1 cellular context compared by ENCODE assay signal in genomic region chr4:24266951-24267577, GRCh38.
TF ChIP-seq lines count a peak whose summit lies in the region.

No MANE protein-coding gene starts in this region.

TF ChIP-seq in GM23338, 12 proteins besides CTCF, POLR2A, EP300 and RAD21 (continued from another document):
- TF ChIP-seq, protein P1, sequence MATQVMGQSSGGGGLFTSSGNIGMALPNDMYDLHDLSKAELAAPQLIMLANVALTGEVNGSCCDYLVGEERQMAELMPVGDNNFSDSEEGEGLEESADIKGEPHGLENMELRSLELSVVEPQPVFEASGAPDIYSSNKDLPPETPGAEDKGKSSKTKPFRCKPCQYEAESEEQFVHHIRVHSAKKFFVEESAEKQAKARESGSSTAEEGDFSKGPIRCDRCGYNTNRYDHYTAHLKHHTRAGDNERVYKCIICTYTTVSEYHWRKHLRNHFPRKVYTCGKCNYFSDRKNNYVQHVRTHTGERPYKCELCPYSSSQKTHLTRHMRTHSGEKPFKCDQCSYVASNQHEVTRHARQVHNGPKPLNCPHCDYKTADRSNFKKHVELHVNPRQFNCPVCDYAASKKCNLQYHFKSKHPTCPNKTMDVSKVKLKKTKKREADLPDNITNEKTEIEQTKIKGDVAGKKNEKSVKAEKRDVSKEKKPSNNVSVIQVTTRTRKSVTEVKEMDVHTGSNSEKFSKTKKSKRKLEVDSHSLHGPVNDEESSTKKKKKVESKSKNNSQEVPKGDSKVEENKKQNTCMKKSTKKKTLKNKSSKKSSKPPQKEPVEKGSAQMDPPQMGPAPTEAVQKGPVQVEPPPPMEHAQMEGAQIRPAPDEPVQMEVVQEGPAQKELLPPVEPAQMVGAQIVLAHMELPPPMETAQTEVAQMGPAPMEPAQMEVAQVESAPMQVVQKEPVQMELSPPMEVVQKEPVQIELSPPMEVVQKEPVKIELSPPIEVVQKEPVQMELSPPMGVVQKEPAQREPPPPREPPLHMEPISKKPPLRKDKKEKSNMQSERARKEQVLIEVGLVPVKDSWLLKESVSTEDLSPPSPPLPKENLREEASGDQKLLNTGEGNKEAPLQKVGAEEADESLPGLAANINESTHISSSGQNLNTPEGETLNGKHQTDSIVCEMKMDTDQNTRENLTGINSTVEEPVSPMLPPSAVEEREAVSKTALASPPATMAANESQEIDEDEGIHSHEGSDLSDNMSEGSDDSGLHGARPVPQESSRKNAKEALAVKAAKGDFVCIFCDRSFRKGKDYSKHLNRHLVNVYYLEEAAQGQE (IDR thresholded peaks at IDR 0.05; ENCODE audit: unreplicated experiment): no peak
- TF ChIP-seq STAT1 (IDR thresholded peaks at IDR 0.05; ENCODE audit: unreplicated experiment) (no peak), EZH2phosphoT487 (IDR thresholded peaks at IDR 0.05; ENCODE audit: unreplicated experiment) (no peak), CREB1 (CRISPR knock-in tag; IDR thresholded peaks at IDR 0.05; ENCODE audit: low read depth) (no peak), EZH2 (IDR thresholded peaks at IDR 0.05; ENCODE audit: low read depth, unreplicated experiment) (no peak), ZNF462 (CRISPR knock-in tag; IDR thresholded peaks at IDR 0.05) (no peak), ZNF331 (CRISPR knock-in tag; IDR thresholded peaks at IDR 0.05; ENCODE audit: low read depth) (no peak), NANOG (IDR thresholded peaks at IDR 0.05; ENCODE audit: borderline replicate concordance) (no peak), POLR2AphosphoS5 (IDR thresholded peaks at IDR 0.05; ENCODE audit: low read depth) (no peak), ZNF114 (CRISPR knock-in tag; IDR thresholded peaks at IDR 0.05) (no peak)
- TF ChIP-seq, protein P2, sequence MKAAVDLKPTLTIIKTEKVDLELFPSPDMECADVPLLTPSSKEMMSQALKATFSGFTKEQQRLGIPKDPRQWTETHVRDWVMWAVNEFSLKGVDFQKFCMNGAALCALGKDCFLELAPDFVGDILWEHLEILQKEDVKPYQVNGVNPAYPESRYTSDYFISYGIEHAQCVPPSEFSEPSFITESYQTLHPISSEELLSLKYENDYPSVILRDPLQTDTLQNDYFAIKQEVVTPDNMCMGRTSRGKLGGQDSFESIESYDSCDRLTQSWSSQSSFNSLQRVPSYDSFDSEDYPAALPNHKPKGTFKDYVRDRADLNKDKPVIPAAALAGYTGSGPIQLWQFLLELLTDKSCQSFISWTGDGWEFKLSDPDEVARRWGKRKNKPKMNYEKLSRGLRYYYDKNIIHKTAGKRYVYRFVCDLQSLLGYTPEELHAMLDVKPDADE (IDR thresholded peaks at IDR 0.05): no peak
